In the genomic region with DNA sequence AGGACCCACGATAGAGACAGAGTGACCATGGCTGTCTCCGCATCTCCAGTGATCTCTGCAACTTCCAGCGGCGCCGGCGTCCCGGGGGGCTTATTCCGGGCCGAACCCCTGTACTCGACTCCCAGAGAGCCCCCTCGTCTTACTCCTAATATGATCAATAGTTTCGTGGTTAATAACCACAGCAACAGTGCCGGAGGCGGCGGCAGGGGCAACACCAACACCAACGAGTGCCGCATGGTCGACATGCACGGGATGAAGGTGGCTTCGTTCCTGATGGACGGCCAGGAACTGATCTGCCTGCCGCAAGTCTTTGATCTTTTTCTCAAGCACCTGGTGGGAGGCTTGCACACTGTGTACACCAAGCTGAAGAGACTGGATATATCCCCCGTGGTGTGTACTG, we compare ENCODE assay signal across 10 cellular contexts. TPM values are rescaled to one million over a fixed set of nuclear protein-coding genes. Genes with fewer than 3 reads are reported as not detected.
DNase-seq lines count a peak whose midpoint lies in the region; ATAC-seq lines count a peak whose summit lies in the region.
"Had no signal": no experiment of that assay in that cellular context is flagged by ENCODE, and none has a peak within 500 bp of the region (broad histone marks: within the 10 kb centered on the region; RNA-seq: fewer than 3 reads in every experiment).

No MANE protein-coding gene starts in this region.

- H3K4me3 Mint-ChIP-seq in activated T-cell treated with anti-CD3 and anti-CD28 coated beads, Interleukin-2, amount 50 U/mL, for 24 hours: peak overlapping the region; percentile 74
- H3K4me3 Mint-ChIP-seq in activated naive CD8-positive, alpha-beta T cell: peak overlapping the region; percentile 76

- H3K27me3 Mint-ChIP-seq in activated T-cell treated with anti-CD3 and anti-CD28 coated beads, Interleukin-2, amount 50 U/mL, for 24 hours: peaks cover 56% of the 10 kb centered on the region
- H3K27me3 Mint-ChIP-seq in activated naive CD8-positive, alpha-beta T cell: peaks cover 13% of the 10 kb centered on the region

- no peak for ATAC-seq in GM18517 (IDR thresholded peaks at IDR 0.05; ENCODE audit: unreplicated experiment)

- no peak overlapping the region for H3K27ac ChIP-seq in thymus (ENCODE audit: low read depth)
- H3K27ac ChIP-seq: thyroid gland had no signal

- 3% methylated on average over 23 of the region's 23 CpGs for WGBS in thymus

- no peaks in the 10 kb centered on the region for H3K27me3 ChIP-seq in thymus (ENCODE audit: control insufficient read depth, insufficient read depth)
- 0 out of 2 replicates have a peak, but pooled peaks cover 2% of the 10 kb centered on the region for H3K27me3 ChIP-seq in MG63
- H3K27me3 ChIP-seq: thyroid gland had no signal

- H3K36me3 ChIP-seq in thymus (ENCODE audit: control insufficient read depth, insufficient read depth) (no peaks in the 10 kb centered on the region), MG63 (no peaks in the 10 kb centered on the region)
- H3K36me3 ChIP-seq: thyroid gland had no signal

- no peaks in the 10 kb centered on the region for H3K9me3 ChIP-seq in thymus (ENCODE audit: control insufficient read depth)
- H3K9me3 ChIP-seq in MG63: no peaks in the 10 kb centered on the region
- H3K9me3 ChIP-seq: thyroid gland had no signal

- peak overlapping the region; percentile 12 for H3K4me3 ChIP-seq in thymus (ENCODE audit: low read length)
- no peak overlapping the region for H3K4me3 ChIP-seq in MG63

- no peaks in the 10 kb centered on the region for H3K4me1 ChIP-seq in thymus (ENCODE audit: control insufficient read depth, insufficient read depth, low read length)

- H3K4me1 Mint-ChIP-seq in activated T-cell treated with anti-CD3 and anti-CD28 coated beads, Interleukin-2, amount 50 U/mL, for 24 hours (ENCODE audit: low read depth): peaks cover 17% of the 10 kb centered on the region
- peaks cover 13% of the 10 kb centered on the region for H3K4me1 Mint-ChIP-seq in activated naive CD8-positive, alpha-beta T cell (ENCODE audit: low read depth)

- H3K9me3 Mint-ChIP-seq in activated T-cell treated with anti-CD3 and anti-CD28 coated beads, Interleukin-2, amount 50 U/mL, for 24 hours: no peaks in the 10 kb centered on the region
- H3K9me3 Mint-ChIP-seq in activated naive CD8-positive, alpha-beta T cell (ENCODE audit: low read depth): no peaks in the 10 kb centered on the region

- no peak overlapping the region for H3K27ac Mint-ChIP-seq in activated T-cell treated with anti-CD3 and anti-CD28 coated beads, Interleukin-2, amount 50 U/mL, for 24 hours
- H3K27ac Mint-ChIP-seq in activated naive CD8-positive, alpha-beta T cell: no peak overlapping the region

- DNase-seq in activated T-cell treated with anti-CD3 and anti-CD28 coated beads, Interleukin-2, amount 50 U/mL, for 24 hours: no peak
- DNase-seq in activated T-cell treated with anti-CD3 and anti-CD28 coated beads for 4 hours (no peak), left kidney (ENCODE audit: low read depth, low spot score) (peak; percentile 62), MG63 (no peak), Ammon's horn (ENCODE audit: low spot score) (no peak)
- DNase-seq: DND-41 had no signal

- H3K36me3 Mint-ChIP-seq in activated T-cell treated with anti-CD3 and anti-CD28 coated beads, Interleukin-2, amount 50 U/mL, for 24 hours (ENCODE audit: low read depth): no peaks in the 10 kb centered on the region
- H3K36me3 Mint-ChIP-seq in activated naive CD8-positive, alpha-beta T cell: no peaks in the 10 kb centered on the region

RNA-seq across cellular contexts. Expression of a gene that starts 0.3 kb away (rescaled TPM):
- 0.09 TPM for polyA plus RNA-seq in thymus
- total RNA-seq in MG63 (2014; rRNA removed; shearing (Covaris generic); ENCODE audit: low replicate concordance): not detected in 2 replicates
